26 cellular contexts compared by ENCODE assay signal in the genomic region with DNA sequence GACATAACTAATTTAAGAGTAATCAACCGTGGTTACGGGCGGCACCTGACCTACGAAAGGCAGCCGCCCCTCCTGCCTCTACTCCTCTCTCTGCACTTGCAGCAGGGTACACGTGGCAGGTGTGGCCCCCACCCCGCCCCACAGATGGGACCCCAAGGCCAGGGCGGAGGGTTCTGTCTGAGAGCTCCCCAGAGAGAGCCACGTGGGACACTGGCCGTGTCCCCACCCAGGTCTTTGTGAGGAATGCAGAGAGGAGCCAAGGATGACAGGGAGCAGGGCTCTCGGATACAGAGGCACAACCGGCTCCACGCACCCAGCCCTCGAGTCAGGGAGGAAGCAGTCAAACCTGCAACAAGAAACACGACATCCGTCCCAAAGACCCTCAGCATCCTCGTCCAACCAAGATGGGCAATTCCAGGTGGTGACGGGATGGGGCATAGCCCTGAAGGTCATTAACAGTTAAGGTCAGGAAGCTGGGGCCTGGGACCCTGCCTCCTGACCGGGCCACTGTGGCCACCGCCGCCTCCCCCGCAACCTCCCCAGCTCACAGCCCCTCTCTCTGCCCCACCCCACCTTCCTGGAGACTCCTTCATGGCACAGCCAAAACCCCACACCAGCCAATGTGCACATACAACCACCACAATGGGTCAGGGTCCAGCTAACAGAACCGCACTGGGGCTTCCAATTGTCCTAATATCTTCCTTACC.
"Had no signal": no experiment of that assay in that cellular context is flagged by ENCODE, and none has a peak within 500 bp of the region (broad histone marks: within the 10 kb centered on the region; RNA-seq: fewer than 3 reads in every experiment).

No MANE protein-coding gene starts in this region.

- H3K4me3 Mint-ChIP-seq: activated CD4-positive, alpha-beta T cell treated with anti-CD3 and anti-CD28 coated beads for 36 hours; activated naive CD8-positive, alpha-beta T cell; activated T-cell treated with anti-CD3 and anti-CD28 coated beads, Interleukin-2, amount 50 U/mL, for 24 hours; effector memory CD8-positive, alpha-beta T cell; nephron had no signal

- H3K27me3 ChIP-seq: adrenal gland, ascending aorta, breast epithelium, colonic mucosa, dorsolateral prefrontal cortex, right lobe of liver, tibial artery had no signal

- H3K27me3 Mint-ChIP-seq: activated CD4-positive, alpha-beta T cell treated with anti-CD3 and anti-CD28 coated beads for 36 hours; activated naive CD8-positive, alpha-beta T cell; activated T-cell treated with anti-CD3 and anti-CD28 coated beads, Interleukin-2, amount 50 U/mL, for 24 hours; effector memory CD8-positive, alpha-beta T cell had no signal

- H3K4me2 ChIP-seq: smooth muscle cell had no signal

- DNase-seq: activated CD4-positive, alpha-beta T cell treated with anti-CD3 and anti-CD28 coated beads for 36 hours; activated CD4-positive, alpha-beta T cell treated with anti-CD3 and anti-CD28 coated beads, Interleukin-2, amount 50 U/mL, for 4 hours; activated CD8-positive, alpha-beta memory T cell treated with anti-CD3 and anti-CD28 coated beads for 24 hours; activated CD8-positive, alpha-beta memory T cell treated with anti-CD3 and anti-CD28 coated beads, Interleukin-2, amount 50 U/mL, for 4 hours; activated naive CD4-positive, alpha-beta T cell; activated T-cell treated with anti-CD3 and anti-CD28 coated beads, Interleukin-2, amount 50 U/mL, for 24 hours; colonic mucosa; effector memory CD8-positive, alpha-beta T cell; left colon; mesenchymal stem cell; stimulated activated CD4-positive, alpha-beta T cell treated with anti-CD3 and anti-CD28 coated beads, Interleukin-15, amount 100 ng/mL, for 24 hours; stimulated activated naive CD4-positive, alpha-beta T cell treated with Interleukin-2 at 50 U/mL for 16 hours; T-helper 1 cell; T-helper 9 cell; tibial artery had no signal

- H3K36me3 ChIP-seq: adrenal gland, breast epithelium, colonic mucosa, right lobe of liver had no signal

- H3K27ac Mint-ChIP-seq: activated CD4-positive, alpha-beta T cell treated with anti-CD3 and anti-CD28 coated beads for 36 hours; activated naive CD8-positive, alpha-beta T cell; activated T-helper 2 cell treated with anti-CD3 and anti-CD28 coated beads, Interferon-gamma antibody, Interleukin-2, Interleukin-4, amounts not matched to agents 10 μg/mL and 5 μg/mL and 100 μg/mL, durations not matched to agents 14 hours and 24 hours and 36 hours; nephron had no signal

- H3K9ac ChIP-seq: parathyroid adenoma had no signal

- H2AFZ ChIP-seq: parathyroid adenoma had no signal

- H3K36me3 Mint-ChIP-seq: activated naive CD8-positive, alpha-beta T cell had no signal

- H3K9me3 Mint-ChIP-seq: activated T-cell treated with anti-CD3 and anti-CD28 coated beads, Interleukin-2, amount 50 U/mL, for 24 hours; activated T-helper 2 cell treated with anti-CD3 and anti-CD28 coated beads, Interferon-gamma antibody, Interleukin-2, Interleukin-4, amounts not matched to agents 10 μg/mL and 5 μg/mL and 100 μg/mL, durations not matched to agents 14 hours and 24 hours and 36 hours; effector memory CD8-positive, alpha-beta T cell; nephron had no signal

- ATAC-seq: activated CD4-positive, alpha-beta T cell treated with anti-CD3 and anti-CD28 coated beads for 36 hours; effector memory CD8-positive, alpha-beta T cell; left colon had no signal

- H3K27ac ChIP-seq: ascending aorta, breast epithelium, colonic mucosa, dorsolateral prefrontal cortex, esophagus muscularis mucosa, parathyroid adenoma, right lobe of liver, tibial artery had no signal

- H3K9me3 ChIP-seq: adrenal gland, ascending aorta, breast epithelium, colonic mucosa, esophagus muscularis mucosa, right lobe of liver, tibial artery had no signal

- H3K4me1 ChIP-seq: breast epithelium, colonic mucosa, parathyroid adenoma had no signal

- H3K4me3 ChIP-seq: ascending aorta, breast epithelium, colonic mucosa, dorsolateral prefrontal cortex, esophagus muscularis mucosa, right lobe of liver, smooth muscle cell, tibial artery had no signal
